39 cellular contexts compared by ENCODE assay signal in genomic region chr4:21018817-21019216, GRCh38.
"Had no signal": no experiment of that assay in that cellular context is flagged by ENCODE, and none has a peak within 500 bp of the region (broad histone marks: within the 10 kb centered on the region; RNA-seq: fewer than 3 reads in every experiment).

No MANE protein-coding gene starts in this region.

- H3K27me3 ChIP-seq: adrenal gland, ascending aorta, body of pancreas, brain microvascular endothelial cell, breast epithelium, cardiac muscle cell had no signal

- H3K4me1 ChIP-seq: adrenal gland, ascending aorta, body of pancreas, breast epithelium had no signal

- H3K27ac Mint-ChIP-seq: activated naive CD4-positive, alpha-beta T cell treated with anti-CD3 and anti-CD28 coated beads for 36 hours; activated naive CD4-positive, alpha-beta T cell treated with anti-CD3 and anti-CD28 coated beads, Interleukin-2, amount 10 ng/mL, durations not matched to agents 7 days and 5 days; activated naive CD4-positive, alpha-beta T cell treated with anti-CD3 and anti-CD28 coated beads, Interleukin-2, amount 50 U/mL, for 24 hours; activated naive CD4-positive, alpha-beta T cell treated with anti-CD3 and anti-CD28 coated beads, Interleukin-2, amount 50 U/mL, for 72 hours; activated naive CD8-positive, alpha-beta T cell; activated naive CD8-positive, alpha-beta T cell treated with anti-CD3 and anti-CD28 coated beads for 36 hours; activated naive CD8-positive, alpha-beta T cell treated with anti-CD3 and anti-CD28 coated beads, Interleukin-2, amount 10 ng/mL, durations not matched to agents 7 days and 5 days; activated naive CD8-positive, alpha-beta T cell treated with anti-CD3 and anti-CD28 coated beads, Interleukin-2, amount 50 U/mL, for 24 hours; activated T-cell treated with anti-CD3 and anti-CD28 coated beads, Interleukin-2, amount 50 U/mL, for 24 hours; activated T-cell treated with anti-CD3 and anti-CD28 coated beads, Interleukin-2, amount 50 U/mL, for 72 hours; activated T-helper 1 cell treated with anti-CD3 and anti-CD28 coated beads, Interleukin-12 subunit alpha, Interleukin-12 subunit beta, Interleukin-2, Interleukin-4 antibody, amounts not matched to agents 30 ng/mL and 10 ng/mL and 1 ng/mL, durations not matched to agents 14 hours and 24 hours and 36 hours; activated T-helper 17 cell treated with anti-CD3 and anti-CD28 coated beads, Interleukin-2, amount 50 U/mL, for 72 hours; activated T-helper 2 cell treated with anti-CD3 and anti-CD28 coated beads, Interferon-gamma antibody, Interleukin-2, Interleukin-4, amounts not matched to agents 10 μg/mL and 5 μg/mL and 100 μg/mL, durations not matched to agents 14 hours and 24 hours and 36 hours; brain had no signal

- H3K36me3 ChIP-seq: adrenal gland, ascending aorta, brain microvascular endothelial cell, breast epithelium, cardiac muscle cell had no signal

- H3K9me3 ChIP-seq: adrenal gland, ascending aorta, body of pancreas had no signal

- H3K27me3 Mint-ChIP-seq: activated naive CD4-positive, alpha-beta T cell treated with anti-CD3 and anti-CD28 coated beads, Interleukin-2, amount 10 ng/mL, durations not matched to agents 7 days and 5 days; activated naive CD4-positive, alpha-beta T cell treated with anti-CD3 and anti-CD28 coated beads, Interleukin-2, amount 50 U/mL, for 24 hours; activated naive CD8-positive, alpha-beta T cell; activated naive CD8-positive, alpha-beta T cell treated with anti-CD3 and anti-CD28 coated beads for 36 hours; activated naive CD8-positive, alpha-beta T cell treated with anti-CD3 and anti-CD28 coated beads, Interleukin-2, amount 10 ng/mL, durations not matched to agents 7 days and 5 days; activated naive CD8-positive, alpha-beta T cell treated with anti-CD3 and anti-CD28 coated beads, Interleukin-2, amount 50 U/mL, for 24 hours; activated T-cell treated with anti-CD3 and anti-CD28 coated beads, Interleukin-2, amount 50 U/mL, for 24 hours; activated T-helper 17 cell treated with anti-CD3 and anti-CD28 coated beads, Interleukin-2, amount 50 U/mL, for 72 hours; brain; central memory CD8-positive, alpha-beta T cell had no signal

- DNase-seq: activated effector memory CD4-positive, alpha-beta T cell treated with anti-CD3 and anti-CD28 coated beads, Interleukin-2, amount 50 U/mL, for 16 hours; activated effector memory CD4-positive, alpha-beta T cell treated with Interleukin-2 at 50 U/mL for 16 hours; activated gamma-delta T cell; activated gamma-delta T cell treated with Interleukin-2 at 50 U/mL for 16 hours; activated naive CD4-positive, alpha-beta T cell; activated naive CD4-positive, alpha-beta T cell treated with anti-CD3 and anti-CD28 coated beads for 36 hours; activated naive CD4-positive, alpha-beta T cell treated with anti-CD3 and anti-CD28 coated beads, Interleukin-2, amount 10 ng/mL, durations not matched to agents 7 days and 5 days; activated naive CD4-positive, alpha-beta T cell treated with anti-CD3 and anti-CD28 coated beads, Interleukin-2, amount 50 U/mL, for 16 hours; activated naive CD4-positive, alpha-beta T cell treated with Interleukin-2 at 50 U/mL for 16 hours; activated naive CD8-positive, alpha-beta T cell treated with anti-CD3 and anti-CD28 coated beads for 36 hours; activated naive CD8-positive, alpha-beta T cell treated with anti-CD3 and anti-CD28 coated beads, Interleukin-2, amount 10 ng/mL, durations not matched to agents 7 days and 5 days; activated naive CD8-positive, alpha-beta T cell treated with anti-CD3 and anti-CD28 coated beads, Interleukin-2, amount 50 U/mL, for 24 hours; activated T-cell treated with anti-CD3 and anti-CD28 coated beads for 4 hours; activated T-cell treated with anti-CD3 and anti-CD28 coated beads, Interleukin-2, amount 50 U/mL, for 1 hour; activated T-cell treated with anti-CD3 and anti-CD28 coated beads, Interleukin-2, amount 50 U/mL, for 24 hours; activated T-cell treated with anti-CD3 and anti-CD28 coated beads, Interleukin-2, amount 50 U/mL, for 4 hours; activated T-cell treated with anti-CD3 and anti-CD28 coated beads, Interleukin-2, amount 50 U/mL, for 48 hours; activated T-cell treated with anti-CD3 and anti-CD28 coated beads, Interleukin-2, amount 50 U/mL, for 72 hours; adrenal gland; amniotic stem cell; amygdala; anterior cingulate cortex; aorta; body of pancreas; brain microvascular endothelial cell; caudate nucleus; central memory CD4-positive, alpha-beta T cell; cerebellar nuclear complex had no signal

- H3K4me3 Mint-ChIP-seq: activated naive CD4-positive, alpha-beta T cell treated with anti-CD3 and anti-CD28 coated beads for 36 hours; activated naive CD4-positive, alpha-beta T cell treated with anti-CD3 and anti-CD28 coated beads, Interleukin-2, amount 10 ng/mL, durations not matched to agents 7 days and 5 days; activated naive CD4-positive, alpha-beta T cell treated with anti-CD3 and anti-CD28 coated beads, Interleukin-2, amount 50 U/mL, for 24 hours; activated naive CD8-positive, alpha-beta T cell; activated naive CD8-positive, alpha-beta T cell treated with anti-CD3 and anti-CD28 coated beads for 36 hours; activated naive CD8-positive, alpha-beta T cell treated with anti-CD3 and anti-CD28 coated beads, Interleukin-2, amount 10 ng/mL, durations not matched to agents 7 days and 5 days; activated naive CD8-positive, alpha-beta T cell treated with anti-CD3 and anti-CD28 coated beads, Interleukin-2, amount 50 U/mL, for 24 hours; activated T-cell treated with anti-CD3 and anti-CD28 coated beads, Interleukin-2, amount 50 U/mL, for 24 hours; activated T-cell treated with anti-CD3 and anti-CD28 coated beads, Interleukin-2, amount 50 U/mL, for 4 hours; activated T-cell treated with anti-CD3 and anti-CD28 coated beads, Interleukin-2, amount 50 U/mL, for 72 hours; activated T-helper 1 cell treated with anti-CD3 and anti-CD28 coated beads, Interleukin-12 subunit alpha, Interleukin-12 subunit beta, Interleukin-2, Interleukin-4 antibody, amounts not matched to agents 30 ng/mL and 10 ng/mL and 1 ng/mL, durations not matched to agents 14 hours and 24 hours and 36 hours; activated T-helper 17 cell treated with anti-CD3 and anti-CD28 coated beads, Interleukin-2, amount 50 U/mL, for 72 hours; brain; central memory CD8-positive, alpha-beta T cell had no signal

- H3K36me3 Mint-ChIP-seq: activated naive CD4-positive, alpha-beta T cell treated with anti-CD3 and anti-CD28 coated beads, Interleukin-2, amount 10 ng/mL, durations not matched to agents 7 days and 5 days; activated naive CD4-positive, alpha-beta T cell treated with anti-CD3 and anti-CD28 coated beads, Interleukin-2, amount 50 U/mL, for 24 hours; activated naive CD8-positive, alpha-beta T cell; activated naive CD8-positive, alpha-beta T cell treated with anti-CD3 and anti-CD28 coated beads for 36 hours; activated naive CD8-positive, alpha-beta T cell treated with anti-CD3 and anti-CD28 coated beads, Interleukin-2, amount 10 ng/mL, durations not matched to agents 7 days and 5 days; brain had no signal

- ATAC-seq: activated naive CD4-positive, alpha-beta T cell treated with anti-CD3 and anti-CD28 coated beads, Interleukin-2, amount 50 U/mL, for 72 hours; activated naive CD8-positive, alpha-beta T cell treated with anti-CD3 and anti-CD28 coated beads, Interleukin-2, amount 50 U/mL, for 24 hours; activated T-cell treated with anti-CD3 and anti-CD28 coated beads, Interleukin-2, amount 50 U/mL, for 4 hours; activated T-cell treated with anti-CD3 and anti-CD28 coated beads, Interleukin-2, amount 50 U/mL, for 72 hours; activated T-helper 17 cell treated with anti-CD3 and anti-CD28 coated beads, Interleukin-2, amount 50 U/mL, for 72 hours; body of pancreas had no signal

- H3K27ac ChIP-seq: adrenal gland, ascending aorta, body of pancreas, brain microvascular endothelial cell, breast epithelium, cardiac muscle cell had no signal

- H3K4me1 Mint-ChIP-seq: activated naive CD4-positive, alpha-beta T cell treated with anti-CD3 and anti-CD28 coated beads, Interleukin-2, amount 10 ng/mL, durations not matched to agents 7 days and 5 days; activated naive CD4-positive, alpha-beta T cell treated with anti-CD3 and anti-CD28 coated beads, Interleukin-2, amount 50 U/mL, for 24 hours; activated naive CD8-positive, alpha-beta T cell treated with anti-CD3 and anti-CD28 coated beads for 36 hours; activated naive CD8-positive, alpha-beta T cell treated with anti-CD3 and anti-CD28 coated beads, Interleukin-2, amount 10 ng/mL, durations not matched to agents 7 days and 5 days; activated naive CD8-positive, alpha-beta T cell treated with anti-CD3 and anti-CD28 coated beads, Interleukin-2, amount 50 U/mL, for 24 hours; brain; central memory CD8-positive, alpha-beta T cell had no signal

- H3K4me3 ChIP-seq: adrenal gland, ascending aorta, body of pancreas, breast epithelium, cardiac muscle cell had no signal
